ENCODE assay signal across 8 cellular contexts in the genomic region with DNA sequence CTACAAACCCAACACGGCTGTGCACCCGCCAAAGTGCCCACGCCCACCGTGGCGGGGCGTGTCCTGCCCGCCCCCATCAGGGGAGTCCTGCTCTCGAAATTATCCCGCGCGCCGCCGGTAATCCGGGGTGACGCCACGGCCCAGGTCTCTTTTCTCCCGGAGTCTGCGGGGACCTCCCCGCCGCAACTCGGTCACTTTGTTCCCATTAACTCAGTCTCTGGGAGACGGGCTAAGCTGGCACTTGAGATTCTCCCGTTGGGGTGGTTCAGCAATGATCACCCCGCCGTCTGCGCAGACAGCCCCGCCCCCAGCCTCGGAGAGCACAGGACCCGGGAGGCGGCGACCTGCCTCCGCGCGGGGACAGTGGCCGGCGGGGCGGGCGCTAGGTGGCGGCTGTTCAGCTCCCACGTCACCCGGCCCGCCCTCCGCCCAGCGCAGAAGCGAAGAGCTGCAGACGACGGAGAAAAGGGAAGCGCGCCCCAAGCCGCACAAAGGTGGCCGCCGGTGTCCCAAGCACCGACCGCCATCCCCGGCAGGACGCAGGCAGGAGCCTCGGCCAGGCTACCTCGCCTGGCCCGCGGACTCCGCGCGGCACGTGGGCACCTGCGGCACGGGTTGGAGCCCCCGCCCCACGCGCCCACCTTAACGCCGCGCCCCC. TPM values are rescaled to one million over a fixed set of nuclear protein-coding genes. Genes with fewer than 3 reads are reported as not detected.
DNase-seq lines count a peak whose midpoint lies in the region; ATAC-seq and TF ChIP-seq lines count a peak whose summit lies in the region.

No MANE protein-coding gene starts in this region.

- H3K36me3 ChIP-seq in GM23248 (ENCODE audit: low read depth), result no peaks in the 10 kb centered on the region
- no peaks in the 10 kb centered on the region for H3K36me3 ChIP-seq in KOPT-K1 (ENCODE audit: insufficient read depth, low read length)
- no peaks in the 10 kb centered on the region for H3K36me3 ChIP-seq in SK-N-SH (replicated peaks in 1 of 2; ENCODE audit: control insufficient read depth in 1 of 2, insufficient read depth in 2 of 2, low read length in 1 of 2)
- H3K36me3 ChIP-seq in left ventricle myocardium inferior, result no peaks in the 10 kb centered on the region
- no peaks in the 10 kb centered on the region for H3K36me3 ChIP-seq in psoas muscle (ENCODE audit: insufficient read depth in 1 of 2, low read depth in 1 of 2)
- no peaks in the 10 kb centered on the region for H3K36me3 ChIP-seq in aorta (ENCODE audit: control insufficient read depth in 1 of 2, insufficient read depth in 2 of 2, low read length in 1 of 2)

- no peaks in the 10 kb centered on the region for H3F3A ChIP-seq in GM23248 (ENCODE audit: insufficient read depth)
- H3F3A ChIP-seq in SK-N-SH (replicated peaks; ENCODE audit: insufficient read depth), result no peaks in the 10 kb centered on the region

- no peaks in the 10 kb centered on the region for H3K9me2 ChIP-seq in GM23248 (ENCODE audit: insufficient read depth)
- no peaks in the 10 kb centered on the region for H3K9me2 ChIP-seq in SK-N-SH

- H4K20me1 ChIP-seq in GM23248 (ENCODE audit: insufficient read depth) (no peaks in the 10 kb centered on the region), SK-N-SH (ENCODE audit: insufficient read depth) (no peaks in the 10 kb centered on the region)

- TF ChIP-seq RAD21 in SK-N-SH (IDR thresholded peaks at IDR 0.05; ENCODE audit: low read length), result no peak

- H3K9me3 ChIP-seq in GM23248 (ENCODE audit: low read depth), result no peaks in the 10 kb centered on the region
- H3K9me3 ChIP-seq in KOPT-K1 (ENCODE audit: insufficient read depth, low read length, poor library complexity, severe bottlenecking), result no peaks in the 10 kb centered on the region
- H3K9me3 ChIP-seq in SK-N-SH, result no peaks in the 10 kb centered on the region
- H3K9me3 ChIP-seq in left ventricle myocardium inferior (replicated peaks), result no peaks in the 10 kb centered on the region
- no peaks in the 10 kb centered on the region for H3K9me3 ChIP-seq in psoas muscle
- no peaks in the 10 kb centered on the region for H3K9me3 ChIP-seq in aorta (ENCODE audit: control insufficient read depth, low read length)

- peak overlapping the region; percentile 84 for H2AFZ ChIP-seq in GM23248
- H2AFZ ChIP-seq in SK-N-SH (ENCODE audit: low read depth), result peak overlapping the region; percentile 70

- in situ Hi-C loops in GM23248 (cut with MboI), result no loop called here

- intact Hi-C loops in left ventricle myocardium inferior (cut with micrococcal nuclease), result no loop called here
- intact Hi-C loops in psoas muscle (cut with DNase I), result no loop called here
- intact Hi-C loops in aorta (cut with DNase I), result no loop called here

- TF ChIP-seq EP300 in SK-N-SH (IDR thresholded peaks at IDR 0.05; ENCODE audit: borderline replicate concordance in 1 of 2, low read depth in 1 of 2, low read length in 1 of 2), result no peak

- peak; percentile 19; the same call in 1 of the 2 replicates for TF ChIP-seq CTCF in SK-N-SH (IDR thresholded peaks at IDR 0.05)
- TF ChIP-seq CTCF in left ventricle myocardium inferior (IDR thresholded peaks at IDR 0.05; ENCODE audit: borderline replicate concordance), result peak; percentile 48
- no peak for TF ChIP-seq CTCF in psoas muscle (IDR thresholded peaks at IDR 0.05)

- H3K4me3 ChIP-seq in GM23248 (peak overlapping the region; percentile 78), SK-N-SH (ENCODE audit: low read depth in 2 of 2, low read length in 1 of 2) (peak overlapping the region; percentile 52 to 69), left ventricle myocardium inferior (peak overlapping the region; percentile 83), psoas muscle (peak overlapping the region; percentile 83), aorta (ENCODE audit: low read length in 2 of 2) (peak overlapping the region; percentile 73 to 91)

- ATAC-seq in psoas muscle (peak; percentile 94 to 98 (median 96)), aorta (ENCODE audit: low FRiP score) (peak; percentile 93)

- peaks cover 59% of the 10 kb centered on the region for H3K27me3 ChIP-seq in GM23248 (replicated peaks; ENCODE audit: insufficient read depth)
- peaks cover 35% of the 10 kb centered on the region for H3K27me3 ChIP-seq in SK-N-SH (ENCODE audit: insufficient read depth)
- peaks cover 69% of the 10 kb centered on the region for H3K27me3 ChIP-seq in left ventricle myocardium inferior (ENCODE audit: low read depth)
- H3K27me3 ChIP-seq in psoas muscle (ENCODE audit: insufficient read depth in 3 of 3, low read length in 2 of 3), result peaks cover 0 to 39% (median 3%) of the 10 kb centered on the region in 3 donors
- no peaks in the 10 kb centered on the region for H3K27me3 ChIP-seq in aorta (ENCODE audit: control insufficient read depth in 1 of 2, insufficient read depth in 2 of 2, low read length in 1 of 2)

- H3K27ac ChIP-seq in GM23248 (no peak overlapping the region), KOPT-K1 (ENCODE audit: low read depth, low read length, poor library complexity, severe bottlenecking) (peak overlapping the region; percentile 43), SK-N-SH (ENCODE audit: low read depth in 2 of 2, low read length in 1 of 2) (no peak overlapping the region), left ventricle myocardium inferior (replicated peaks) (peak overlapping the region; percentile 54), psoas muscle (no peak overlapping the region), aorta (ENCODE audit: low read depth in 1 of 2, low read length in 2 of 2) (no peak overlapping the region)

- POLR2A ChIA-PET in SK-N-SH (lab: Yijun Ruan, JAX), result no interaction called here

- H3K4me2 ChIP-seq in GM23248 (ENCODE audit: unreplicated experiment), result peak overlapping the region; percentile 90
- H3K4me2 ChIP-seq in SK-N-SH, result peak overlapping the region; percentile 87

- H3K4me1 ChIP-seq in GM23248 (ENCODE audit: insufficient read depth) (no peaks in the 10 kb centered on the region), SK-N-SH (ENCODE audit: control insufficient read depth in 1 of 2, insufficient read depth in 2 of 2, low read depth in 1 of 2, low read length in 1 of 2) (peaks cover 0 to 16% of the 10 kb centered on the region in 2 experiments; a peak in 2 of 4 replicates), left ventricle myocardium inferior (peaks cover 26% of the 10 kb centered on the region), psoas muscle (peaks cover 2% of the 10 kb centered on the region), aorta (ENCODE audit: control insufficient read depth in 1 of 2, insufficient read depth in 2 of 2, low read length in 2 of 2) (no peaks in the 10 kb centered on the region)

- peak overlapping the region; percentile 28 for H3K9ac ChIP-seq in GM23248
- H3K9ac ChIP-seq in SK-N-SH, result no peak overlapping the region

- DNase-seq in GM03348 (ENCODE audit: low spot score) (peak; percentile 83), GM23248 (peak; percentile 67), SK-N-SH (peak; percentile 91), left ventricle myocardium inferior (peak; percentile 85), psoas muscle (peak; percentile 85 to 89), aorta (peak; percentile 93 to 95)
- DNase-seq in activated naive CD4-positive, alpha-beta T cell treated with anti-CD3 and anti-CD28 coated beads, Interleukin-2, amount 50 U/mL, for 16 hours, result peak; percentile 88

- CTCF ChIA-PET in SK-N-SH (lab: Yijun Ruan, JAX), result interaction anchor here (0.7 to 1.4 kb wide), 7 partner anchors 10 to 79 kb away, joined by 3 to 4 read pairs (median 3); no protein-coding TSS in a partner anchor

- H3K79me2 ChIP-seq in GM23248 (ENCODE audit: insufficient read depth) (no peaks in the 10 kb centered on the region), SK-N-SH (ENCODE audit: insufficient read depth) (no peaks in the 10 kb centered on the region)

- WGBS in GM23248 (ENCODE audit: low coverage in 1 of 2, low lambda C conversion rate in 2 of 2, missing lambda C conversion rate in 2 of 2), 2 experiments, result 1 to 2% methylated on average over 46 to 51 of the region's 72 CpGs
- 4% methylated on average over 10 of the region's 72 CpGs for whole genome bisulfite sequencing in SK-N-SH (ENCODE audit: low lambda C conversion rate)
- 0 to 1% (median 0%) methylated on average over 55 to 72 of the region's 72 CpGs for WGBS in psoas muscle, 3 donors
- WGBS in aorta, 2 donors, result 0% methylated on average over 54 to 72 of the region's 72 CpGs

TF ChIP-seq in SK-N-SH, 30 proteins besides CTCF, POLR2A, EP300 and RAD21:
- TF ChIP-seq, protein P1, sequence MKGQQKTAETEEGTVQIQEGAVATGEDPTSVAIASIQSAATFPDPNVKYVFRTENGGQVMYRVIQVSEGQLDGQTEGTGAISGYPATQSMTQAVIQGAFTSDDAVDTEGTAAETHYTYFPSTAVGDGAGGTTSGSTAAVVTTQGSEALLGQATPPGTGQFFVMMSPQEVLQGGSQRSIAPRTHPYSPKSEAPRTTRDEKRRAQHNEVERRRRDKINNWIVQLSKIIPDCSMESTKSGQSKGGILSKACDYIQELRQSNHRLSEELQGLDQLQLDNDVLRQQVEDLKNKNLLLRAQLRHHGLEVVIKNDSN (IDR thresholded peaks at IDR 0.05; ENCODE audit: borderline replicate concordance, low read depth), result 0 out of 2 replicates have a peak, but pooled peaks have one; percentile 15
- no peak for TF ChIP-seq FOXJ3 (CRISPR knock-in tag; IDR thresholded peaks at IDR 0.05)
- TF ChIP-seq SIN3A (IDR thresholded peaks at IDR 0.05; ENCODE audit: borderline replicate concordance, low read depth, low read length), result no peak
- TF ChIP-seq MXI1 (IDR thresholded peaks at IDR 0.05; ENCODE audit: low read depth, low read length), result no peak

RNA-seq across cellular contexts. Expression of gene SF3B5, which starts 31.5 kb away (rescaled TPM):
- 131 and 137 TPM in 2 replicates for total RNA-seq in GM23248 (2014; rRNA removed; shearing (Covaris generic))
- polyA plus RNA-seq in GM23248 (2016; fragmentation: Nextera tagmentation; extraction: Ambion mirVana) (192 and 197 TPM in 2 replicates), SK-N-SH (2012; rRNA removed) (281 and 316 TPM in 2 replicates), psoas muscle (100 to 1,000 TPM; 173 to 296 (median 180) TPM), aorta (100 to 1,000 TPM; 152 to 183 TPM)
- polyA plus RNA-seq in SK-N-SH (2012; cell fraction: cytosol; rRNA removed), result 203 and 268 TPM in 2 replicates
- polyA plus RNA-seq in SK-N-SH (2012; cell fraction: nucleus; rRNA removed), result 115 and 168 TPM in 2 replicates
- total RNA-seq in left ventricle myocardium inferior (131 TPM), psoas muscle (100 to 1,000 TPM; 115 to 146 (median 127) TPM), aorta (10 to 100 TPM; 75.2 to 82.4 TPM)

RNA-seq across cellular contexts. Expression of gene PLAGL1, which starts 55.8 kb away (rescaled TPM):
- 20.7 and 22.8 TPM in 2 replicates for total RNA-seq in GM23248 (2014; rRNA removed; shearing (Covaris generic))
- polyA plus RNA-seq in GM23248 (2016; fragmentation: Nextera tagmentation; extraction: Ambion mirVana) (42.2 and 43.8 TPM in 2 replicates), SK-N-SH (2012; rRNA removed) (22.6 and 25.8 TPM in 2 replicates), psoas muscle (1 to 10 TPM; 2.5 to 3.1 (median 2.9) TPM), aorta (10 to 100 TPM; 16.5 to 53.4 TPM)
- 11.3 and 14.0 TPM in 2 replicates for polyA plus RNA-seq in SK-N-SH (2012; cell fraction: cytosol; rRNA removed)
- polyA plus RNA-seq in SK-N-SH (2012; cell fraction: nucleus; rRNA removed), result 118 and 136 TPM in 2 replicates
- total RNA-seq in left ventricle myocardium inferior (10.5 TPM), psoas muscle (10 to 100 TPM in 2 of 4 donors, 1 to 10 TPM in 2; 3.3 to 15.4 (median 7.2) TPM), aorta (100 to 1,000 TPM in 1 of 2 donors, 10 to 100 TPM in 1; 65.5 to 101 TPM)

Comparison
In these comparisons a context has a peak if more than half of its experiments do, and no peak if none do; other contexts are left out.
1. H3K27ac ChIP-seq: peak in KOPT-K1 (single experiment) and left ventricle myocardium inferior (single experiment); none in GM23248 (single experiment), SK-N-SH (0 of 2), psoas muscle (single experiment) and aorta (0 of 2).
2. Peak in every context shown above with its lines, with median percentiles within 50 percentile points of each other: DNase-seq and H3K4me3 ChIP-seq.